16 cellular contexts compared by ENCODE assay signal in the genomic region with DNA sequence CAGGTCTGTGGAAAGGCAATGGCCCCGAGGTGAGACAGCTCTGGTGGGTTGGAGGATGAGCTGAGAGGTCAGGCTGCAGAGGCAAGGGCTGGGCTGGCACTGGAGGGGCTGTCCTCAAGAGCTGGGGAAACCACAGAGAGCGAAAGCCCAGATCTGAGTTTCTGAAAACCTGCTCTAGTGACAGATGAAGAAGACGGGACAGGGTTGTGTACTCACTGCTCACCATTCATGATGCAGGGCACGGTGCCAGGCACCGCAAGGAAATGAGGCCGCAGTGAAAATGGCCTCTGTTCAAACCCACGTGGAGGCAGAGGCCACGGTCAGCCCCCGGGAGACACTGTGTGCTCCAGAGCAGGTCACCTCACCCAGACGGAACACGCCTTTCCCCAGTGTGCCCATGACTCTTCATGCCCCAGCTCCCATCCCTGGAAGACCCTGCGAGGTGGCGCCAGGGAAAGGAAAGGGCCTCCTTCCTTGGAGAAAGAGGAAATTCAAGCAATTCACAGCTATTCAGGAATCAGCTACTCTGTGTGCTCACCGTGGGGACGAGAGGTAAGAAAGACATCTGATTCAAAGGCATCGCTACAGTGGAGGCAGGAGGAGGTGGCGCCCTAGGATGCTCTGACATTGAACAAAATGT. TPM values are rescaled to one million over a fixed set of nuclear protein-coding genes. Genes with fewer than 3 reads are reported as not detected.
DNase-seq lines count a peak whose midpoint lies in the region; ATAC-seq and TF ChIP-seq lines count a peak whose summit lies in the region.
"Had no signal": no experiment of that assay in that cellular context is flagged by ENCODE, and none has a peak within 500 bp of the region (broad histone marks: within the 10 kb centered on the region; RNA-seq: fewer than 3 reads in every experiment).

No MANE protein-coding gene starts in this region.

- no peaks in the 10 kb centered on the region for H3K9me3 ChIP-seq in OCI-LY3 (ENCODE audit: insufficient read depth, low read length)
- H3K9me3 ChIP-seq in naive thymus-derived CD4-positive, alpha-beta T cell (ENCODE audit: control insufficient read depth in 2 of 3, low read length in 3 of 3) = no peaks in the 10 kb centered on the region
- H3K9me3 ChIP-seq in A673 (ENCODE audit: low read depth, low read length, poor library complexity, severe bottlenecking) = no peaks in the 10 kb centered on the region
- H3K9me3 ChIP-seq: upper lobe of left lung had no signal

- H3K27ac Mint-ChIP-seq in naive thymus-derived CD4-positive, alpha-beta T cell = peak overlapping the region in 2 of 9 donors; percentile 9 to 51

- H3K4me3 Mint-ChIP-seq in naive thymus-derived CD4-positive, alpha-beta T cell = peak overlapping the region in 1 of 10 donors; percentile 42

- peak overlapping the region; percentile 56 for H3K9ac ChIP-seq in OCI-LY3 (ENCODE audit: low read length)

- POLR2A ChIA-PET in naive thymus-derived CD4-positive, alpha-beta T cell (lab: Charles Lee) = no interaction called here
- POLR2A ChIA-PET in A673 (lab: Charles Lee; ENCODE audit: low non-redundant PET) = no interaction called here

- BruUV-seq in A673 (replicated peaks; lab: Mats Ljungman, UMichigan) = no TSS peak

- H2AFZ ChIP-seq in OCI-LY3 (ENCODE audit: low read depth, low read length) = no peak overlapping the region

- intact Hi-C loops in naive thymus-derived CD4-positive, alpha-beta T cell (cut with micrococcal nuclease) = no loop called here
- intact Hi-C loops in Right ventricle myocardium superior (cut with DNase I) (no loop called here), A673 (cut with micrococcal nuclease; ENCODE audit: unreplicated experiment) (no loop called here)

- no peaks in the 10 kb centered on the region for H3K9me3 Mint-ChIP-seq in naive thymus-derived CD4-positive, alpha-beta T cell

- DNase-seq in NCI-H748 (lab: John Stamatoyannopoulos, UW; ENCODE audit: unreplicated experiment) (peak; percentile 34), NCI-H748 treated with DMSO at 0.1 percent for 48 hours (lab: John Stamatoyannopoulos, UW) (no peak), A172 (ENCODE audit: low spot score) (no peak), Right ventricle myocardium superior (no peak), A673 (ENCODE audit: low spot score) (no peak)
- DNase-seq in naive thymus-derived CD4-positive, alpha-beta T cell = no peak
- DNase-seq: amniotic stem cell, dermis blood vessel endothelial cell, KG1, NCI-H2081, nucleus accumbens, SW 1271, upper lobe of left lung had no signal

- TF ChIP-seq CTCF in OCI-LY3 (IDR thresholded peaks at IDR 0.05; ENCODE audit: low read depth, low read length) (no peak), A673 (conservative IDR thresholded peaks at IDR 0.05; ENCODE audit: low read depth, low read length) (no peak)

- H3K27me3 ChIP-seq in OCI-LY3 (ENCODE audit: low read depth, low read length) (no peaks in the 10 kb centered on the region), A673 (replicated peaks; ENCODE audit: insufficient read depth, low read depth, low read length, poor library complexity) (no peaks in the 10 kb centered on the region)
- H3K27me3 ChIP-seq in naive thymus-derived CD4-positive, alpha-beta T cell (ENCODE audit: control insufficient read depth in 2 of 2, insufficient read depth in 2 of 2, low read length in 2 of 2) = no peaks in the 10 kb centered on the region
- H3K27me3 ChIP-seq: upper lobe of left lung had no signal

- H3K4me3 ChIP-seq in OCI-LY3 (ENCODE audit: low read length) (peak overlapping the region; percentile 45), A673 (ENCODE audit: low read depth, low read length, poor library complexity, severe bottlenecking) (no peak overlapping the region)
- H3K4me3 ChIP-seq in naive thymus-derived CD4-positive, alpha-beta T cell (ENCODE audit: low read length) = no peak overlapping the region
- H3K4me3 ChIP-seq: smooth muscle cell, upper lobe of left lung had no signal

- H3K79me2 ChIP-seq in OCI-LY3 (ENCODE audit: low read length) = no peaks in the 10 kb centered on the region

- H3K36me3 Mint-ChIP-seq in naive thymus-derived CD4-positive, alpha-beta T cell = no peaks in the 10 kb centered on the region

- peaks cover 0 to 49% (median 11%) of the 10 kb centered on the region in 5 donors for H3K27me3 Mint-ChIP-seq in naive thymus-derived CD4-positive, alpha-beta T cell

- H3K4me1 Mint-ChIP-seq in naive thymus-derived CD4-positive, alpha-beta T cell = peaks cover 7 to 16% (median 13%) of the 10 kb centered on the region in 7 donors

- H3K27ac ChIP-seq in OCI-LY3 (ENCODE audit: low read length) = peak overlapping the region; percentile 63
- no peak overlapping the region for H3K27ac ChIP-seq in naive thymus-derived CD4-positive, alpha-beta T cell (ENCODE audit: low read depth, low read length)
- H3K27ac ChIP-seq in A673 (ENCODE audit: low read depth, low read length, poor library complexity, severe bottlenecking) = no peak overlapping the region
- H3K27ac ChIP-seq: upper lobe of left lung had no signal

- H3K4me1 ChIP-seq in OCI-LY3 (ENCODE audit: low read length) (peaks cover 61% of the 10 kb centered on the region), A673 (ENCODE audit: insufficient read depth, low read length, poor library complexity, severe bottlenecking) (no peaks in the 10 kb centered on the region)
- no peaks in the 10 kb centered on the region for H3K4me1 ChIP-seq in naive thymus-derived CD4-positive, alpha-beta T cell (ENCODE audit: control insufficient read depth in 2 of 2, insufficient read depth in 2 of 2, low read length in 2 of 2)

- H3K4me2 ChIP-seq in OCI-LY3 (ENCODE audit: low read length) = peak overlapping the region; percentile 68
- H3K4me2 ChIP-seq: smooth muscle cell had no signal

- ATAC-seq in GM19395 (IDR thresholded peaks at IDR 0.05; ENCODE audit: unreplicated experiment) (peak; percentile 79), Right ventricle myocardium superior (ENCODE audit: poor library complexity) (no peak)
- peak; percentile 42 for ATAC-seq in naive thymus-derived CD4-positive, alpha-beta T cell

- CTCF ChIA-PET in naive thymus-derived CD4-positive, alpha-beta T cell (lab: Charles Lee) = no interaction called here
- CTCF ChIA-PET in A673 (lab: Charles Lee) = no interaction called here

- H3K36me3 ChIP-seq in OCI-LY3 (replicated peaks; ENCODE audit: low read depth, low read length) (no peaks in the 10 kb centered on the region), A673 (ENCODE audit: insufficient read depth, low read length, poor library complexity, severe bottlenecking) (no peaks in the 10 kb centered on the region)
- no peaks in the 10 kb centered on the region for H3K36me3 ChIP-seq in naive thymus-derived CD4-positive, alpha-beta T cell (ENCODE audit: control insufficient read depth in 2 of 3, insufficient read depth in 3 of 3, low read length in 3 of 3)
- H3K36me3 ChIP-seq: upper lobe of left lung had no signal

- no peaks in the 10 kb centered on the region for H4K20me1 ChIP-seq in OCI-LY3 (ENCODE audit: insufficient read depth, low read length)

RNA-seq across cellular contexts. Expression of a gene that starts 24.3 kb away (rescaled TPM):
- 100 to 1,000 TPM in 2 of 5 experiments, 10 to 100 TPM in 3; 43.0 to 185 (median 77.1) TPM for total RNA-seq in naive thymus-derived CD4-positive, alpha-beta T cell
- 100 to 1,000 TPM; 206 to 309 TPM for polyA plus RNA-seq in naive thymus-derived CD4-positive, alpha-beta T cell
- 63.8 and 98.8 TPM in 2 replicates for total RNA-seq in A172 (2014; rRNA removed; shearing (Covaris generic))
- 25.5 TPM for total RNA-seq in Right ventricle myocardium superior
- 235 and 249 TPM in 2 replicates for total RNA-seq in A673 (2021)
